15 cellular contexts compared by ENCODE assay signal in the genomic region with DNA sequence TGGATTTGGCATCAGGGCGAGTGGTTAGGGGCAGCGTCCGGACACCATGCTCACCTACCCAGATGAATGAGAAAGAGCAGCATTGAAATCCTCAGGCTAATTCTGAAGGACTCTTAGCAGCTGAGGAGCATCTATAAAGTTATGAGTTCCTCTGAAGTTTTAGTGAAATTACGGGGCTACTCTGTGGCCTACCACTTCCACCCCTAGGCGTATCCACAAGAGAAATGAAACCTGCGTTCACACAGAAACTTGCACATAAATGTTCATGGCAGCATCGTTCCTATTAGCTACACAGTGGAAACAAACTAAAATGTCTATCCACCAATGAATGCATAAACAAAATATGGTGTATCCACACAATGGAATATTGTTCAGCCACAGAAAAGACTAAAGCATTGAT.
DNase-seq lines count a peak whose midpoint lies in the region; ATAC-seq and TF ChIP-seq lines count a peak whose summit lies in the region.
"Had no signal": no experiment of that assay in that cellular context is flagged by ENCODE, and none has a peak within 500 bp of the region (broad histone marks: within the 10 kb centered on the region; RNA-seq: fewer than 3 reads in every experiment).

No MANE protein-coding gene starts in this region.

- H3K4me1 ChIP-seq in GM23338 (ENCODE audit: insufficient read depth) (peaks cover 13% of the 10 kb centered on the region; the same call in 1 of the 2 replicates), PC-3 (ENCODE audit: insufficient read depth, low read length) (no peaks in the 10 kb centered on the region)

- H3K4me3 ChIP-seq in GM23338 (no peak overlapping the region), PC-3 (ENCODE audit: low read length) (no peak overlapping the region)

- H3K36me3 ChIP-seq in GM23338 (ENCODE audit: insufficient read depth) (no peaks in the 10 kb centered on the region), PC-3 (ENCODE audit: low read depth, low read length) (no peaks in the 10 kb centered on the region)

- no peaks in the 10 kb centered on the region for H3K9me2 ChIP-seq in GM23338 (ENCODE audit: insufficient read depth)
- H3K9me2 ChIP-seq in PC-3 (replicated peaks; ENCODE audit: low read length) = no peaks in the 10 kb centered on the region

- H3K79me2 ChIP-seq in GM23338 (replicated peaks; ENCODE audit: insufficient read depth) (no peaks in the 10 kb centered on the region), PC-3 (ENCODE audit: low read length) (no peaks in the 10 kb centered on the region)

- H3K27me3 ChIP-seq in GM23338 (ENCODE audit: insufficient read depth) (no peaks in the 10 kb centered on the region), PC-3 (ENCODE audit: low read length) (no peaks in the 10 kb centered on the region)

- H3K9me3 Mint-ChIP-seq in GM23338 = no peaks in the 10 kb centered on the region
- no peaks in the 10 kb centered on the region for H3K9me3 Mint-ChIP-seq in neural crest cell
- H3K9me3 Mint-ChIP-seq: CD4-positive, alpha-beta memory T cell had no signal

- no peak for TF ChIP-seq CTCF in GM23338 (conservative IDR thresholded peaks at IDR 0.05; ENCODE audit: low read depth in 2 of 2)
- no peak for TF ChIP-seq CTCF in neural crest cell (conservative IDR thresholded peaks at IDR 0.05)
- no peak for TF ChIP-seq CTCF in PC-3 (conservative IDR thresholded peaks at IDR 0.05; ENCODE audit: low read depth, low read length)

- intact Hi-C loops in PC-3 (cut with micrococcal nuclease) = no loop called here

- no peaks in the 10 kb centered on the region for H3K27me3 Mint-ChIP-seq in GM23338 (ENCODE audit: insufficient read depth, low read depth, poor library complexity)
- no peaks in the 10 kb centered on the region for H3K27me3 Mint-ChIP-seq in neural crest cell (ENCODE audit: low read depth)
- H3K27me3 Mint-ChIP-seq: CD4-positive, alpha-beta memory T cell had no signal

- no peak overlapping the region for H3K9ac ChIP-seq in PC-3 (ENCODE audit: low read length)

- POLR2A ChIA-PET in PC-3 (lab: Charles Lee; ENCODE audit: unreplicated experiment) = no interaction called here

- H3K4me2 ChIP-seq in GM23338 = no peak overlapping the region
- no peak overlapping the region for H3K4me2 ChIP-seq in PC-3 (ENCODE audit: low read length)

- no peaks in the 10 kb centered on the region; the same call in 2 of the 3 replicates for H3K36me3 Mint-ChIP-seq in GM23338 (ENCODE audit: low read depth)
- H3K36me3 Mint-ChIP-seq in neural crest cell (ENCODE audit: low read depth) = peaks cover 5% of the 10 kb centered on the region
- H3K36me3 Mint-ChIP-seq: CD4-positive, alpha-beta memory T cell had no signal

- ATAC-seq in GM23338 = no peak
- ATAC-seq in PC-3 = no peak

- BruUV-seq in PC-3 (replicated peaks; lab: Mats Ljungman, UMichigan) = no TSS peak

- H3K4me3 Mint-ChIP-seq in GM23338 (no peak overlapping the region), neural crest cell (no peak overlapping the region)
- H3K4me3 Mint-ChIP-seq: CD4-positive, alpha-beta memory T cell had no signal

- CTCF ChIA-PET in PC-3 (lab: Charles Lee) = no interaction called here

- H3F3A ChIP-seq in GM23338 (replicated peaks; ENCODE audit: low read depth) (no peaks in the 10 kb centered on the region; the same call in 1 of the 2 replicates), PC-3 (ENCODE audit: low read length, unreplicated experiment) (no peaks in the 10 kb centered on the region)

- H3K27ac ChIP-seq in GM23338 (ENCODE audit: low read depth) (no peak overlapping the region), PC-3 (ENCODE audit: low read length) (no peak overlapping the region)

- H3K27ac Mint-ChIP-seq in GM23338 (peak overlapping the region; percentile 63; the same call in 1 of the 2 replicates), neural crest cell (ENCODE audit: unreplicated experiment) (peak overlapping the region; percentile 47)
- H3K27ac Mint-ChIP-seq: CD4-positive, alpha-beta memory T cell had no signal

- no peak for DNase-seq in GM23338 (ENCODE audit: low spot score)
- DNase-seq in MV-4-11 (lab: John Stamatoyannopoulos, UW) = peak; percentile 40
- DNase-seq in neural crest cell (ENCODE audit: low read depth, low spot score) = no peak
- DNase-seq in PC-3 = no peak
- no peak for DNase-seq in HuH-7.5 (ENCODE audit: low spot score)
- no peak for DNase-seq in pons (ENCODE audit: low spot score)
- DNase-seq: C1 segment of cervical spinal cord; Calu3; CD4-positive, alpha-beta memory T cell; COR-L47; DMS53; DMS79 treated with DMSO at 0.1 percent for 48 hours; GF-D8; H7; HCEC 1CT had no signal

- H4K20me1 ChIP-seq in GM23338 (replicated peaks; ENCODE audit: insufficient read depth) = no peaks in the 10 kb centered on the region
- no peaks in the 10 kb centered on the region for H4K20me1 ChIP-seq in PC-3 (ENCODE audit: low read length)

- H3K4me1 Mint-ChIP-seq in GM23338 = peaks cover 30% of the 10 kb centered on the region
- H3K4me1 Mint-ChIP-seq in neural crest cell = peaks cover 6% of the 10 kb centered on the region
- H3K4me1 Mint-ChIP-seq: CD4-positive, alpha-beta memory T cell had no signal

- no peaks in the 10 kb centered on the region for H3K9me3 ChIP-seq in PC-3 (ENCODE audit: low read length)

- no peak overlapping the region for H2AFZ ChIP-seq in GM23338
- no peak overlapping the region for H2AFZ ChIP-seq in PC-3 (ENCODE audit: low read length)

TF ChIP-seq in GM23338, 12 proteins besides CTCF, POLR2A, EP300 and RAD21 (continues in another document):
- TF ChIP-seq ZNF331 (CRISPR knock-in tag; IDR thresholded peaks at IDR 0.05; ENCODE audit: low read depth) (no peak), CREB1 (CRISPR knock-in tag; IDR thresholded peaks at IDR 0.05; ENCODE audit: low read depth) (no peak), EZH2phosphoT487 (IDR thresholded peaks at IDR 0.05; ENCODE audit: unreplicated experiment) (no peak), NANOG (IDR thresholded peaks at IDR 0.05; ENCODE audit: borderline replicate concordance) (no peak), EZH2 (IDR thresholded peaks at IDR 0.05; ENCODE audit: low read depth, unreplicated experiment) (no peak), ZNF114 (CRISPR knock-in tag; IDR thresholded peaks at IDR 0.05) (no peak), JUNB (IDR thresholded peaks at IDR 0.05; ENCODE audit: unreplicated experiment) (no peak)
- TF ChIP-seq, protein P1, sequence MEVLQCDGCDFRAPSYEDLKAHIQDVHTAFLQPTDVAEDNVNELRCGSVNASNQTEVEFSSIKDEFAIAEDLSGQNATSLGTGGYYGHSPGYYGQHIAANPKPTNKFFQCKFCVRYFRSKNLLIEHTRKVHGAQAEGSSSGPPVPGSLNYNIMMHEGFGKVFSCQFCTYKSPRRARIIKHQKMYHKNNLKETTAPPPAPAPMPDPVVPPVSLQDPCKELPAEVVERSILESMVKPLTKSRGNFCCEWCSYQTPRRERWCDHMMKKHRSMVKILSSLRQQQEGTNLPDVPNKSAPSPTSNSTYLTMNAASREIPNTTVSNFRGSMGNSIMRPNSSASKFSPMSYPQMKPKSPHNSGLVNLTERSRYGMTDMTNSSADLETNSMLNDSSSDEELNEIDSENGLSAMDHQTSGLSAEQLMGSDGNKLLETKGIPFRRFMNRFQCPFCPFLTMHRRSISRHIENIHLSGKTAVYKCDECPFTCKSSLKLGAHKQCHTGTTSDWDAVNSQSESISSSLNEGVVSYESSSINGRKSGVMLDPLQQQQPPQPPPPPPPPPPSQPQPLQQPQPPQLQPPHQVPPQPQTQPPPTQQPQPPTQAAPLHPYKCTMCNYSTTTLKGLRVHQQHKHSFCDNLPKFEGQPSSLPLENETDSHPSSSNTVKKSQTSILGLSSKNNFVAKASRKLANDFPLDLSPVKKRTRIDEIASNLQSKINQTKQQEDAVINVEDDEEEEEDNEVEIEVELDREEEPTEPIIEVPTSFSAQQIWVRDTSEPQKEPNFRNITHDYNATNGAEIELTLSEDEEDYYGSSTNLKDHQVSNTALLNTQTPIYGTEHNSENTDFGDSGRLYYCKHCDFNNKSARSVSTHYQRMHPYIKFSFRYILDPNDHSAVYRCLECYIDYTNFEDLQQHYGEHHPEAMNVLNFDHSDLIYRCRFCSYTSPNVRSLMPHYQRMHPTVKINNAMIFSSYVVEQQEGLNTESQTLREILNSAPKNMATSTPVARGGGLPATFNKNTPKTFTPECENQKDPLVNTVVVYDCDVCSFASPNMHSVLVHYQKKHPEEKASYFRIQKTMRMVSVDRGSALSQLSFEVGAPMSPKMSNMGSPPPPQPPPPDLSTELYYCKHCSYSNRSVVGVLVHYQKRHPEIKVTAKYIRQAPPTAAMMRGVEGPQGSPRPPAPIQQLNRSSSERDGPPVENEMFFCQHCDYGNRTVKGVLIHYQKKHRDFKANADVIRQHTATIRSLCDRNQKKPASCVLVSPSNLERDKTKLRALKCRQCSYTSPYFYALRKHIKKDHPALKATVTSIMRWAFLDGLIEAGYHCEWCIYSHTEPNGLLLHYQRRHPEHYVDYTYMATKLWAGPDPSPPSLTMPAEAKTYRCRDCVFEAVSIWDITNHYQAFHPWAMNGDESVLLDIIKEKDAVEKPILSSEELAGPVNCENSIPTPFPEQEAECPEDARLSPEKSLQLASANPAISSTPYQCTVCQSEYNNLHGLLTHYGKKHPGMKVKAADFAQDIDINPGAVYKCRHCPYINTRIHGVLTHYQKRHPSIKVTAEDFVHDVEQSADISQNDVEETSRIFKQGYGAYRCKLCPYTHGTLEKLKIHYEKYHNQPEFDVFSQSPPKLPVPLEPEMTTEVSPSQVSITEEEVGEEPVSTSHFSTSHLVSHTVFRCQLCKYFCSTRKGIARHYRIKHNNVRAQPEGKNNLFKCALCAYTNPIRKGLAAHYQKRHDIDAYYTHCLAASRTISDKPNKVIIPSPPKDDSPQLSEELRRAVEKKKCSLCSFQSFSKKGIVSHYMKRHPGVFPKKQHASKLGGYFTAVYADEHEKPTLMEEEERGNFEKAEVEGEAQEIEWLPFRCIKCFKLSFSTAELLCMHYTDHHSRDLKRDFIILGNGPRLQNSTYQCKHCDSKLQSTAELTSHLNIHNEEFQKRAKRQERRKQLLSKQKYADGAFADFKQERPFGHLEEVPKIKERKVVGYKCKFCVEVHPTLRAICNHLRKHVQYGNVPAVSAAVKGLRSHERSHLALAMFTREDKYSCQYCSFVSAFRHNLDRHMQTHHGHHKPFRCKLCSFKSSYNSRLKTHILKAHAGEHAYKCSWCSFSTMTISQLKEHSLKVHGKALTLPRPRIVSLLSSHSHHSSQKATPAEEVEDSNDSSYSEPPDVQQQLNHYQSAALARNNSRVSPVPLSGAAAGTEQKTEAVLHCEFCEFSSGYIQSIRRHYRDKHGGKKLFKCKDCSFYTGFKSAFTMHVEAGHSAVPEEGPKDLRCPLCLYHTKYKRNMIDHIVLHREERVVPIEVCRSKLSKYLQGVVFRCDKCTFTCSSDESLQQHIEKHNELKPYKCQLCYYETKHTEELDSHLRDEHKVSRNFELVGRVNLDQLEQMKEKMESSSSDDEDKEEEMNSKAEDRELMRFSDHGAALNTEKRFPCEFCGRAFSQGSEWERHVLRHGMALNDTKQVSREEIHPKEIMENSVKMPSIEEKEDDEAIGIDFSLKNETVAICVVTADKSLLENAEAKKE (CRISPR knock-in tag; IDR thresholded peaks at IDR 0.05) = no peak
